In genomic region chr16:1971678-1972489, GRCh38 we compare ENCODE assay signal across 1 cellular context.
TF ChIP-seq lines count a peak whose summit lies in the region.

TBL3 (plus strand) TSS chr16:1972053; CDS start chr16:1972165, 112 bp downstream.

TF ChIP-seq in GM12878, 131 proteins besides CTCF, POLR2A, EP300 and RAD21 (continued from another document and continues in another):
- TF ChIP-seq, protein P1, sequence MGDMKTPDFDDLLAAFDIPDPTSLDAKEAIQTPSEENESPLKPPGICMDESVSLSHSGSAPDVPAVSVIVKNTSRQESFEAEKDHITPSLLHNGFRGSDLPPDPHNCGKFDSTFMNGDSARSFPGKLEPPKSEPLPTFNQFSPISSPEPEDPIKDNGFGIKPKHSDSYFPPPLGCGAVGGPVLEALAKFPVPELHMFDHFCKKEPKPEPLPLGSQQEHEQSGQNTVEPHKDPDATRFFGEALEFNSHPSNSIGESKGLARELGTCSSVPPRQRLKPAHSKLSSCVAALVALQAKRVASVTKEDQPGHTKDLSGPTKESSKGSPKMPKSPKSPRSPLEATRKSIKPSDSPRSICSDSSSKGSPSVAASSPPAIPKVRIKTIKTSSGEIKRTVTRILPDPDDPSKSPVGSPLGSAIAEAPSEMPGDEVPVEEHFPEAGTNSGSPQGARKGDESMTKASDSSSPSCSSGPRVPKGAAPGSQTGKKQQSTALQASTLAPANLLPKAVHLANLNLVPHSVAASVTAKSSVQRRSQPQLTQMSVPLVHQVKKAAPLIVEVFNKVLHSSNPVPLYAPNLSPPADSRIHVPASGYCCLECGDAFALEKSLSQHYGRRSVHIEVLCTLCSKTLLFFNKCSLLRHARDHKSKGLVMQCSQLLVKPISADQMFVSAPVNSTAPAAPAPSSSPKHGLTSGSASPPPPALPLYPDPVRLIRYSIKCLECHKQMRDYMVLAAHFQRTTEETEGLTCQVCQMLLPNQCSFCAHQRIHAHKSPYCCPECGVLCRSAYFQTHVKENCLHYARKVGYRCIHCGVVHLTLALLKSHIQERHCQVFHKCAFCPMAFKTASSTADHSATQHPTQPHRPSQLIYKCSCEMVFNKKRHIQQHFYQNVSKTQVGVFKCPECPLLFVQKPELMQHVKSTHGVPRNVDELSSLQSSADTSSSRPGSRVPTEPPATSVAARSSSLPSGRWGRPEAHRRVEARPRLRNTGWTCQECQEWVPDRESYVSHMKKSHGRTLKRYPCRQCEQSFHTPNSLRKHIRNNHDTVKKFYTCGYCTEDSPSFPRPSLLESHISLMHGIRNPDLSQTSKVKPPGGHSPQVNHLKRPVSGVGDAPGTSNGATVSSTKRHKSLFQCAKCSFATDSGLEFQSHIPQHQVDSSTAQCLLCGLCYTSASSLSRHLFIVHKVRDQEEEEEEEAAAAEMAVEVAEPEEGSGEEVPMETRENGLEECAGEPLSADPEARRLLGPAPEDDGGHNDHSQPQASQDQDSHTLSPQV (IDR thresholded peaks at IDR 0.05): peak; percentile 83; the same call in 1 of the 2 replicates
- TF ChIP-seq TBL1XR1 (IDR thresholded peaks at IDR 0.05; ENCODE audit: low read depth, low read length): peak; percentile 85
- TF ChIP-seq IKZF2 (IDR thresholded peaks at IDR 0.05): no peak
- TF ChIP-seq RUNX3 (IDR thresholded peaks at IDR 0.05; ENCODE audit: low read length): peak; percentile 93
- 0 out of 2 replicates have a peak, but pooled peaks have one; percentile 55 for TF ChIP-seq HSF1 (IDR thresholded peaks at IDR 0.05; ENCODE audit: low read depth, low read length)
- peak; percentile 82; the same call in 1 of the 2 replicates for TF ChIP-seq ZSCAN29 (IDR thresholded peaks at IDR 0.05)
- TF ChIP-seq ATF3 (IDR thresholded peaks at IDR 0.05; ENCODE audit: borderline replicate concordance, extremely low read depth, low read depth, low read length): peak; percentile 99
- TF ChIP-seq TAF1 (IDR thresholded peaks at IDR 0.05; ENCODE audit: borderline replicate concordance, low read depth, low read length): peak; percentile 87
- peak; percentile 43 for TF ChIP-seq USF1 (IDR thresholded peaks at IDR 0.05; ENCODE audit: borderline replicate concordance, extremely low read length, insufficient read depth, low read depth, low read length)
- peak; percentile 96 for TF ChIP-seq RELA (IDR thresholded peaks at IDR 0.05; ENCODE audit: borderline replicate concordance, partially characterized antibody)
- 0 out of 2 replicates have a peak, but pooled peaks have one; percentile 59 for TF ChIP-seq MYB (IDR thresholded peaks at IDR 0.05; ENCODE audit: borderline replicate concordance, low read depth, low read length)
- peak; percentile 65 for TF ChIP-seq MYC (IDR thresholded peaks at IDR 0.05; ENCODE audit: insufficient read depth, insufficient read length, insufficient replicate concordance, low read length, severe bottlenecking)
- TF ChIP-seq BRCA1 (IDR thresholded peaks at IDR 0.05; ENCODE audit: low read depth, low read length): peak; percentile 41; the same call in 1 of the 2 replicates
- no peak for TF ChIP-seq REST (IDR thresholded peaks at IDR 0.05; ENCODE audit: low read depth, low read length)
- no peak for TF ChIP-seq HDAC2 (IDR thresholded peaks at IDR 0.05)
- no peak for TF ChIP-seq SMAD1 (IDR thresholded peaks at IDR 0.05; ENCODE audit: low read depth, partially characterized antibody)
- peak; percentile 60; the same call in 1 of the 2 replicates for TF ChIP-seq ZNF687 (IDR thresholded peaks at IDR 0.05)
- no peak for TF ChIP-seq NFIC (IDR thresholded peaks at IDR 0.05; ENCODE audit: low read depth, low read length)
- TF ChIP-seq, protein P2, sequence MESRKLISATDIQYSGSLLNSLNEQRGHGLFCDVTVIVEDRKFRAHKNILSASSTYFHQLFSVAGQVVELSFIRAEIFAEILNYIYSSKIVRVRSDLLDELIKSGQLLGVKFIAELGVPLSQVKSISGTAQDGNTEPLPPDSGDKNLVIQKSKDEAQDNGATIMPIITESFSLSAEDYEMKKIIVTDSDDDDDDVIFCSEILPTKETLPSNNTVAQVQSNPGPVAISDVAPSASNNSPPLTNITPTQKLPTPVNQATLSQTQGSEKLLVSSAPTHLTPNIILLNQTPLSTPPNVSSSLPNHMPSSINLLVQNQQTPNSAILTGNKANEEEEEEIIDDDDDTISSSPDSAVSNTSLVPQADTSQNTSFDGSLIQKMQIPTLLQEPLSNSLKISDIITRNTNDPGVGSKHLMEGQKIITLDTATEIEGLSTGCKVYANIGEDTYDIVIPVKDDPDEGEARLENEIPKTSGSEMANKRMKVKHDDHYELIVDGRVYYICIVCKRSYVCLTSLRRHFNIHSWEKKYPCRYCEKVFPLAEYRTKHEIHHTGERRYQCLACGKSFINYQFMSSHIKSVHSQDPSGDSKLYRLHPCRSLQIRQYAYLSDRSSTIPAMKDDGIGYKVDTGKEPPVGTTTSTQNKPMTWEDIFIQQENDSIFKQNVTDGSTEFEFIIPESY (IDR thresholded peaks at IDR 0.05): no peak
- TF ChIP-seq MEF2B (IDR thresholded peaks at IDR 0.05; ENCODE audit: partially characterized antibody, poor library complexity, severe bottlenecking): no peak
- TF ChIP-seq NR2F1 (conservative IDR thresholded peaks at IDR 0.05): peak; percentile 64; the same call in 1 of the 2 replicates
- peak; percentile 73; the same call in 1 of the 2 replicates for TF ChIP-seq BACH1 (IDR thresholded peaks at IDR 0.05; ENCODE audit: borderline replicate concordance)
- TF ChIP-seq, protein P3, sequence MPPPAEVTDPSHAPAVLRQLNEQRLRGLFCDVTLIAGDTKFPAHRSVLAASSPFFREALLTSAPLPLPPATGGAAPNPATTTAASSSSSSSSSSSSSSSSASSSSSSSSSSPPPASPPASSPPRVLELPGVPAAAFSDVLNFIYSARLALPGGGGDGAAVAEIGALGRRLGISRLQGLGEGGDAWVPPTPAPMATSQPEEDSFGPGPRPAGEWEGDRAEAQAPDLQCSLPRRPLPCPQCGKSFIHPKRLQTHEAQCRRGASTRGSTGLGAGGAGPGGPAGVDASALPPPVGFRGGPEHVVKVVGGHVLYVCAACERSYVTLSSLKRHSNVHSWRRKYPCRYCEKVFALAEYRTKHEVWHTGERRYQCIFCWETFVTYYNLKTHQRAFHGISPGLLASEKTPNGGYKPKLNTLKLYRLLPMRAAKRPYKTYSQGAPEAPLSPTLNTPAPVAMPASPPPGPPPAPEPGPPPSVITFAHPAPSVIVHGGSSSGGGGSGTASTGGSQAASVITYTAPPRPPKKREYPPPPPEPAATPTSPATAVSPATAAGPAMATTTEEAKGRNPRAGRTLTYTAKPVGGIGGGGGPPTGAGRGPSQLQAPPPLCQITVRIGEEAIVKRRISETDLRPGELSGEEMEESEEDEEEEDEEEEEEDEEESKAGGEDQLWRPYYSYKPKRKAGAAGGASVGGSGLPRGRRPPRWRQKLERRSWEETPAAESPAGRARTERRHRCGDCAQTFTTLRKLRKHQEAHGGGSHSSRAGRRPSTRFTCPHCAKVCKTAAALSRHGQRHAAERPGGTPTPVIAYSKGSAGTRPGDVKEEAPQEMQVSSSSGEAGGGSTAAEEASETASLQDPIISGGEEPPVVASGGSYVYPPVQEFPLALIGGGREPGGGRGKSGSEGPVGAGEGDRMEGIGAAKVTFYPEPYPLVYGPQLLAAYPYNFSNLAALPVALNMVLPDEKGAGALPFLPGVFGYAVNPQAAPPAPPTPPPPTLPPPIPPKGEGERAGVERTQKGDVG (CRISPR knock-in tag; IDR thresholded peaks at IDR 0.05): no peak
- TF ChIP-seq CHD4 (IDR thresholded peaks at IDR 0.05): no peak
- peak; percentile 39; the same call in 1 of the 2 replicates for TF ChIP-seq ZNF24 (IDR thresholded peaks at IDR 0.05)
- no peak for TF ChIP-seq RBBP5 (conservative IDR thresholded peaks at IDR 0.05)
- peak; percentile 91 for TF ChIP-seq KLF5 (IDR thresholded peaks at IDR 0.05; ENCODE audit: partially characterized antibody)
- peak; percentile 98 for TF ChIP-seq ZNF207 (IDR thresholded peaks at IDR 0.05; ENCODE audit: borderline replicate concordance)
- TF ChIP-seq FOS (IDR thresholded peaks at IDR 0.05; ENCODE audit: borderline replicate concordance, extremely low read depth, insufficient read length): no peak
- no peak for TF ChIP-seq ZNF622 (IDR thresholded peaks at IDR 0.05)
- no peak for TF ChIP-seq ATF2 (IDR thresholded peaks at IDR 0.05; ENCODE audit: low read length)
- no peak for TF ChIP-seq CBX5 (IDR thresholded peaks at IDR 0.05; ENCODE audit: low read depth)
- no peak for TF ChIP-seq BCL11A (IDR thresholded peaks at IDR 0.05; ENCODE audit: low read depth, low read length)
